Comparison of ENCODE assay signal across 10 cellular contexts in genomic region chr1:239457491-239458488, GRCh38.
A peak's percentile ranks its signal among the peaks of the same experiment; 100 is the strongest.
DNase-seq lines count a peak whose midpoint lies in the region; ATAC-seq and TF ChIP-seq lines count a peak whose summit lies in the region.
"Had no signal": no experiment of that assay in that cellular context is flagged by ENCODE, and none has a peak within 500 bp of the region (broad histone marks: within the 10 kb centered on the region; RNA-seq: fewer than 3 reads in every experiment).

No MANE protein-coding gene starts in this region.

- no peak overlapping the region for H3K4me2 ChIP-seq in GM23338

- no peaks in the 10 kb centered on the region for H3K36me3 Mint-ChIP-seq in activated T-cell treated with anti-CD3 and anti-CD28 coated beads, Interleukin-2, amount 50 U/mL, for 4 hours (ENCODE audit: insufficient read depth)
- H3K36me3 Mint-ChIP-seq in activated T-cell treated with anti-CD3 and anti-CD28 coated beads, Interleukin-2, amount 50 U/mL, for 24 hours (ENCODE audit: low read depth) = peaks cover 2% of the 10 kb centered on the region
- peaks cover 15% of the 10 kb centered on the region; the same call in 2 of the 3 replicates for H3K36me3 Mint-ChIP-seq in GM23338 (ENCODE audit: low read depth)
- peaks cover 0 to 11% (median 7%) of the 10 kb centered on the region in 3 donors for H3K36me3 Mint-ChIP-seq in naive thymus-derived CD8-positive, alpha-beta T cell

- H3K27me3 Mint-ChIP-seq in activated T-cell treated with anti-CD3 and anti-CD28 coated beads, Interleukin-2, amount 50 U/mL, for 4 hours (ENCODE audit: low read depth) = no peaks in the 10 kb centered on the region
- H3K27me3 Mint-ChIP-seq in activated T-cell treated with anti-CD3 and anti-CD28 coated beads, Interleukin-2, amount 50 U/mL, for 24 hours = no peaks in the 10 kb centered on the region
- no peaks in the 10 kb centered on the region for H3K27me3 Mint-ChIP-seq in GM23338 (ENCODE audit: insufficient read depth, low read depth, poor library complexity)
- no peaks in the 10 kb centered on the region for H3K27me3 Mint-ChIP-seq in naive thymus-derived CD8-positive, alpha-beta T cell

- H3K27me3 ChIP-seq in GM23338 (ENCODE audit: insufficient read depth) = no peaks in the 10 kb centered on the region
- H3K27me3 ChIP-seq in H7 (ENCODE audit: control insufficient read depth, insufficient read depth, low read length) = no peaks in the 10 kb centered on the region

- no peak overlapping the region for H3K27ac Mint-ChIP-seq in activated T-cell treated with anti-CD3 and anti-CD28 coated beads, Interleukin-2, amount 50 U/mL, for 24 hours
- peak overlapping the region; percentile 57 for H3K27ac Mint-ChIP-seq in GM23338
- H3K27ac Mint-ChIP-seq in naive thymus-derived CD8-positive, alpha-beta T cell = peak overlapping the region in 5 of 10 donors; percentile 42 to 80 (median 51)

- no peaks in the 10 kb centered on the region for H3F3A ChIP-seq in GM23338 (replicated peaks; ENCODE audit: low read depth)

- no peaks in the 10 kb centered on the region for H3K4me1 ChIP-seq in GM23338 (ENCODE audit: insufficient read depth)

- peak overlapping the region; percentile 67 for H3K4me3 Mint-ChIP-seq in activated T-cell treated with anti-CD3 and anti-CD28 coated beads, Interleukin-2, amount 50 U/mL, for 4 hours
- no peak overlapping the region for H3K4me3 Mint-ChIP-seq in activated T-cell treated with anti-CD3 and anti-CD28 coated beads, Interleukin-2, amount 50 U/mL, for 24 hours
- no peak overlapping the region for H3K4me3 Mint-ChIP-seq in GM23338
- H3K4me3 Mint-ChIP-seq in naive thymus-derived CD8-positive, alpha-beta T cell = peak overlapping the region in 9 of 10 donors; percentile 25 to 85 (median 56)
- H3K4me3 Mint-ChIP-seq: neural crest cell had no signal

- H3K79me2 ChIP-seq in GM23338 (replicated peaks; ENCODE audit: insufficient read depth) = no peaks in the 10 kb centered on the region

- no peak for DNase-seq in activated T-cell treated with anti-CD3 and anti-CD28 coated beads, Interleukin-2, amount 50 U/mL, for 4 hours
- DNase-seq in activated T-cell treated with anti-CD3 and anti-CD28 coated beads, Interleukin-2, amount 50 U/mL, for 24 hours = no peak
- DNase-seq in GM23338 (ENCODE audit: low spot score) = peak; percentile 6
- no peak for DNase-seq in naive thymus-derived CD8-positive, alpha-beta T cell
- DNase-seq in cerebellar nuclear complex (lab: John Stamatoyannopoulos, UW) = no peak
- DNase-seq in NCI-H226 = no peak
- DNase-seq in H7 = no peak
- DNase-seq: NCI-H1417 treated with DMSO at 0.1 percent for 48 hours had no signal

- no peak for ATAC-seq in activated T-cell treated with anti-CD3 and anti-CD28 coated beads, Interleukin-2, amount 50 U/mL, for 4 hours
- ATAC-seq in GM23338 (no peak), HG03558 (IDR thresholded peaks at IDR 0.05; ENCODE audit: extremely low read depth, unreplicated experiment) (peak; percentile 41)
- ATAC-seq in naive thymus-derived CD8-positive, alpha-beta T cell = no peak

- H3K9me3 Mint-ChIP-seq in activated T-cell treated with anti-CD3 and anti-CD28 coated beads, Interleukin-2, amount 50 U/mL, for 4 hours = peaks cover 8% of the 10 kb centered on the region
- H3K9me3 Mint-ChIP-seq in activated T-cell treated with anti-CD3 and anti-CD28 coated beads, Interleukin-2, amount 50 U/mL, for 24 hours = peaks cover 3% of the 10 kb centered on the region
- H3K9me3 Mint-ChIP-seq in GM23338 = peaks cover 16% of the 10 kb centered on the region
- H3K9me3 Mint-ChIP-seq in naive thymus-derived CD8-positive, alpha-beta T cell = peaks cover 0 to 14% (median 6%) of the 10 kb centered on the region in 9 donors

- no peaks in the 10 kb centered on the region for H4K20me1 ChIP-seq in GM23338 (replicated peaks; ENCODE audit: insufficient read depth)

- POLR2A ChIA-PET in naive thymus-derived CD8-positive, alpha-beta T cell (lab: Charles Lee) = no interaction called here

- no peak for TF ChIP-seq CTCF in GM23338 (conservative IDR thresholded peaks at IDR 0.05; ENCODE audit: low read depth in 2 of 2)

- H3K36me3 ChIP-seq in GM23338 (ENCODE audit: insufficient read depth) = no peaks in the 10 kb centered on the region
- H3K36me3 ChIP-seq in H7 (replicated peaks; ENCODE audit: control insufficient read depth, insufficient read depth, low read length) = no peaks in the 10 kb centered on the region

- H3K4me1 Mint-ChIP-seq in activated T-cell treated with anti-CD3 and anti-CD28 coated beads, Interleukin-2, amount 50 U/mL, for 4 hours (ENCODE audit: low read depth) = peaks cover 5% of the 10 kb centered on the region
- peaks cover 13% of the 10 kb centered on the region for H3K4me1 Mint-ChIP-seq in activated T-cell treated with anti-CD3 and anti-CD28 coated beads, Interleukin-2, amount 50 U/mL, for 24 hours (ENCODE audit: low read depth)
- H3K4me1 Mint-ChIP-seq in GM23338 = peaks cover 20% of the 10 kb centered on the region
- peaks cover 4 to 13% (median 9%) of the 10 kb centered on the region in 4 donors for H3K4me1 Mint-ChIP-seq in naive thymus-derived CD8-positive, alpha-beta T cell
- H3K4me1 Mint-ChIP-seq: neural crest cell had no signal

- no peak overlapping the region for H2AFZ ChIP-seq in GM23338

- H3K27ac ChIP-seq in GM23338 (ENCODE audit: low read depth) = no peak overlapping the region

- no peak overlapping the region for H3K4me3 ChIP-seq in GM23338
- H3K4me3 ChIP-seq in H7 (ENCODE audit: insufficient read depth, low read depth, low read length) = no peak overlapping the region

- no peaks in the 10 kb centered on the region for H3K9me2 ChIP-seq in GM23338 (ENCODE audit: insufficient read depth)

TF ChIP-seq in GM23338, 12 proteins besides CTCF, POLR2A, EP300 and RAD21 (continues in another document):
- TF ChIP-seq JUNB (IDR thresholded peaks at IDR 0.05; ENCODE audit: unreplicated experiment) = no peak
- no peak for TF ChIP-seq EZH2 (IDR thresholded peaks at IDR 0.05; ENCODE audit: low read depth, unreplicated experiment)
- no peak for TF ChIP-seq CREB1 (CRISPR knock-in tag; IDR thresholded peaks at IDR 0.05; ENCODE audit: low read depth)
- no peak for TF ChIP-seq REST (IDR thresholded peaks at IDR 0.05; ENCODE audit: unreplicated experiment)
- TF ChIP-seq ZNF114 (CRISPR knock-in tag; IDR thresholded peaks at IDR 0.05) = no peak
- TF ChIP-seq POLR2AphosphoS5 (IDR thresholded peaks at IDR 0.05; ENCODE audit: low read depth) = no peak

Comparison
In these comparisons a context has a peak if more than half of its experiments do, and no peak if none do; other contexts are left out.
1. H3K4me3 Mint-ChIP-seq: peak in activated T-cell treated with anti-CD3 and anti-CD28 coated beads, Interleukin-2, amount 50 U/mL, for 4 hours (single experiment) and naive thymus-derived CD8-positive, alpha-beta T cell (9 of 10); none in activated T-cell treated with anti-CD3 and anti-CD28 coated beads, Interleukin-2, amount 50 U/mL, for 24 hours (single experiment) and GM23338 (single experiment).